In genomic region chr19:55354698-55355212, GRCh38 we compare ENCODE assay signal across 8 cellular contexts. TPM values are rescaled to one million over a fixed set of nuclear protein-coding genes. Genes with fewer than 3 reads are reported as not detected.
DNase-seq lines count a peak whose midpoint lies in the region; ATAC-seq and TF ChIP-seq lines count a peak whose summit lies in the region.

TSS of gene COX6B2 (minus strand) at chr19:55354719. CDS start at chr19:55354521, 198 bp downstream.

- H3K27me3 Mint-ChIP-seq in stimulated activated naive CD8-positive, alpha-beta T cell treated with anti-CD3 and anti-CD28 coated beads, Interleukin-15, Interleukin-2, amounts not matched to agents 100 ng/mL and 50 ng/mL, for 24 hours = peaks cover 42% of the 10 kb centered on the region

- peaks cover 24% of the 10 kb centered on the region for H3K4me1 Mint-ChIP-seq in stimulated activated naive CD8-positive, alpha-beta T cell treated with anti-CD3 and anti-CD28 coated beads, Interleukin-15, Interleukin-2, amounts not matched to agents 100 ng/mL and 50 ng/mL, for 24 hours (ENCODE audit: low read depth)

- no peak for TF ChIP-seq CTCF in cardiac fibroblast (IDR thresholded peaks at IDR 0.05; ENCODE audit: low read depth, low read length)

- peak within 1 kb of the TSS; percentile 23 to 55 for H3K27ac ChIP-seq in mucosa of rectum (ENCODE audit: low read depth in 2 of 2, low read length in 2 of 2)

- no peaks in the 10 kb centered on the region for H3K36me3 Mint-ChIP-seq in stimulated activated naive CD8-positive, alpha-beta T cell treated with anti-CD3 and anti-CD28 coated beads, Interleukin-15, Interleukin-2, amounts not matched to agents 100 ng/mL and 50 ng/mL, for 24 hours (ENCODE audit: low read depth)

- DNase-seq in stimulated activated naive CD8-positive, alpha-beta T cell treated with anti-CD3 and anti-CD28 coated beads, Interleukin-15, Interleukin-2, amounts not matched to agents 100 U/mL and 50 U/mL, for 24 hours = no peak
- DNase-seq in cardiac fibroblast (ENCODE audit: low read depth in 2 of 2) (no peak), dermis blood vessel endothelial cell (no peak), NCI-H1417 (lab: John Stamatoyannopoulos, UW) (no peak)

- peaks cover 22 to 27% of the 10 kb centered on the region in 2 donors for H3K4me1 ChIP-seq in mucosa of rectum (ENCODE audit: control insufficient read depth in 2 of 2, insufficient read depth in 2 of 2, low read length in 2 of 2)

- peak within 1 kb of the TSS; percentile 41 to 85 for H3K9ac ChIP-seq in mucosa of rectum (ENCODE audit: low read depth in 1 of 2, low read length in 2 of 2)

- H3K4me3 ChIP-seq in cardiac fibroblast (replicated peaks in 1 of 2; ENCODE audit: low read depth in 2 of 2, low read length in 2 of 2) (peak within 1 kb of the TSS; percentile 44 to 46), mucosa of rectum (ENCODE audit: low read length in 2 of 2) (peak within 1 kb of the TSS; percentile 70 to 71)

- H3K27ac Mint-ChIP-seq in stimulated activated naive CD8-positive, alpha-beta T cell treated with anti-CD3 and anti-CD28 coated beads, Interleukin-15, Interleukin-2, amounts not matched to agents 100 ng/mL and 50 ng/mL, for 24 hours = no peak within 1 kb of the TSS

- H3K9me3 ChIP-seq in mucosa of rectum (ENCODE audit: control insufficient read depth in 2 of 2, low read length in 2 of 2) = no peaks in the 10 kb centered on the region

- H3K4me3 Mint-ChIP-seq in stimulated activated naive CD8-positive, alpha-beta T cell treated with anti-CD3 and anti-CD28 coated beads, Interleukin-15, Interleukin-2, amounts not matched to agents 100 ng/mL and 50 ng/mL, for 24 hours = peak within 1 kb of the TSS; percentile 62

- H3K9me3 Mint-ChIP-seq in stimulated activated naive CD8-positive, alpha-beta T cell treated with anti-CD3 and anti-CD28 coated beads, Interleukin-15, Interleukin-2, amounts not matched to agents 100 ng/mL and 50 ng/mL, for 24 hours = no peaks in the 10 kb centered on the region

- no peak for ATAC-seq in stimulated activated naive CD8-positive, alpha-beta T cell treated with anti-CD3 and anti-CD28 coated beads, Interleukin-15, Interleukin-2, amounts not matched to agents 100 U/mL and 50 U/mL, for 24 hours
- ATAC-seq in GM21576 (IDR thresholded peaks at IDR 0.05; ENCODE audit: unreplicated experiment) = no peak
- no peak for ATAC-seq in GM19023 (IDR thresholded peaks at IDR 0.05; ENCODE audit: unreplicated experiment)

- no peaks in the 10 kb centered on the region for H3K36me3 ChIP-seq in mucosa of rectum (ENCODE audit: control insufficient read depth in 2 of 2, insufficient read depth in 2 of 2, low read length in 2 of 2)

- H3K27me3 ChIP-seq in mucosa of rectum (ENCODE audit: control insufficient read depth in 2 of 2, insufficient read depth in 2 of 2, low read length in 2 of 2) = peaks cover 15 to 17% of the 10 kb centered on the region in 2 donors

RNA-seq across cellular contexts. Expression of gene COX6B2, which starts in this region (rescaled TPM):
- not detected in 2 replicates for total RNA-seq in dermis blood vessel endothelial cell
